Comparison of ENCODE assay signal across 1 cellular context in the genomic region with DNA sequence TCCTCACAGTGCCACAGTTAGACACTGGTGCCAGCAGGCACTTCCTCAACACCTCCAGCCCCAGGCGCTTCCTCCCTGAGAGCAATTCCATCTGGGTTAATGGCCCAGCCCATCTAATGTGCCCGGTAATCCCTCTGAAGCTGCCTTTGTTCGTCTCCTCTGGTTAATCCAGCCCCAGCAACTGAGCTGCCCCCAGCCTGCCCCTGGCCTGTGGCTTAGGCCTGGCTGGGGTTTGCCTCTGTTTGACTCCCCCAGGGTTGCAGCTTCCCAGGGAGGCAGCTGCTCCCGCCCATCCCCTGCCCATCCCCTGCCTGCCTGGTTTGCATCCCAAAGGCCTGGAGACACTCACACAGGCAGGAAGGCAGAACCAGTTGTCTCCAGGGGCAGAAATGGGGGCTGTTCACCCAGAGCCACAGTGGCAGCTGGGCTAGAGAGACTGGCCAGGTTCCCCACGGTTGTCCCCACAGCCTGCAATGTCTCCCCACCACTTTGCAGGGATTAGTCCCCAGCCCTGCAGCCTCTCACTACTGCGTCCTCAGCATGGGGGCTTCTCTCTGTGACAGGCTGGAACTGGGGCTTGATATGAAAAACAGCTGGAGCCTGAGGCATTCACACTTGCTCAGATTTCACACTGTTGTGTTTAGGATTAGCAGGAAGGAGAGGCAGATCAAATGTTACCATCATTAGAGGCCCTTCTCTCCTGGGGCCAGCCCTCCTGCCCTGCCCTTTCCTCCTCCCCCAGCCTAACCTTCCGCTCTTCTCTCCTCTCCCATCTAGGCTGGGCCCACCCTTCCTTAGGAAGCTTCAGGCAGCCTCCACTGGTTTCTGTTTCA.
TF ChIP-seq lines count a peak whose summit lies in the region.

No MANE protein-coding gene starts in this region.

TF ChIP-seq in WTC11, 78 proteins besides CTCF, POLR2A, EP300 and RAD21 (continued from another document and continues in another):
- TF ChIP-seq, protein P1, sequence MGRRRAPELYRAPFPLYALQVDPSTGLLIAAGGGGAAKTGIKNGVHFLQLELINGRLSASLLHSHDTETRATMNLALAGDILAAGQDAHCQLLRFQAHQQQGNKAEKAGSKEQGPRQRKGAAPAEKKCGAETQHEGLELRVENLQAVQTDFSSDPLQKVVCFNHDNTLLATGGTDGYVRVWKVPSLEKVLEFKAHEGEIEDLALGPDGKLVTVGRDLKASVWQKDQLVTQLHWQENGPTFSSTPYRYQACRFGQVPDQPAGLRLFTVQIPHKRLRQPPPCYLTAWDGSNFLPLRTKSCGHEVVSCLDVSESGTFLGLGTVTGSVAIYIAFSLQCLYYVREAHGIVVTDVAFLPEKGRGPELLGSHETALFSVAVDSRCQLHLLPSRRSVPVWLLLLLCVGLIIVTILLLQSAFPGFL (CRISPR knock-in tag; IDR thresholded peaks at IDR 0.05; ENCODE audit: borderline replicate concordance) = no peak
- TF ChIP-seq ELF4 (CRISPR knock-in tag; IDR thresholded peaks at IDR 0.05; ENCODE audit: low read depth) = no peak
- no peak; the same call in 1 of the 2 replicates for TF ChIP-seq SP1 (CRISPR knock-in tag; conservative IDR thresholded peaks at IDR 0.05)
- TF ChIP-seq, protein P2, sequence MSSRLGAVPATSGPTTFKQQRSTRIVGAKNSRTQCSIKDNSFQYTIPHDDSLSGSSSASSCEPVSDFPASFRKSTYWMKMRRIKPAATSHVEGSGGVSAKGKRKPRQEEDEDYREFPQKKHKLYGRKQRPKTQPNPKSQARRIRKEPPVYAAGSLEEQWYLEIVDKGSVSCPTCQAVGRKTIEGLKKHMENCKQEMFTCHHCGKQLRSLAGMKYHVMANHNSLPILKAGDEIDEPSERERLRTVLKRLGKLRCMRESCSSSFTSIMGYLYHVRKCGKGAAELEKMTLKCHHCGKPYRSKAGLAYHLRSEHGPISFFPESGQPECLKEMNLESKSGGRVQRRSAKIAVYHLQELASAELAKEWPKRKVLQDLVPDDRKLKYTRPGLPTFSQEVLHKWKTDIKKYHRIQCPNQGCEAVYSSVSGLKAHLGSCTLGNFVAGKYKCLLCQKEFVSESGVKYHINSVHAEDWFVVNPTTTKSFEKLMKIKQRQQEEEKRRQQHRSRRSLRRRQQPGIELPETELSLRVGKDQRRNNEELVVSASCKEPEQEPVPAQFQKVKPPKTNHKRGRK (CRISPR knock-in tag; IDR thresholded peaks at IDR 0.05; ENCODE audit: borderline replicate concordance) = no peak
- TF ChIP-seq ZNF263 (CRISPR knock-in tag; IDR thresholded peaks at IDR 0.05; ENCODE audit: low read depth) = no peak
- TF ChIP-seq JUN (CRISPR knock-in tag; IDR thresholded peaks at IDR 0.05) = no peak
- TF ChIP-seq, protein P3, sequence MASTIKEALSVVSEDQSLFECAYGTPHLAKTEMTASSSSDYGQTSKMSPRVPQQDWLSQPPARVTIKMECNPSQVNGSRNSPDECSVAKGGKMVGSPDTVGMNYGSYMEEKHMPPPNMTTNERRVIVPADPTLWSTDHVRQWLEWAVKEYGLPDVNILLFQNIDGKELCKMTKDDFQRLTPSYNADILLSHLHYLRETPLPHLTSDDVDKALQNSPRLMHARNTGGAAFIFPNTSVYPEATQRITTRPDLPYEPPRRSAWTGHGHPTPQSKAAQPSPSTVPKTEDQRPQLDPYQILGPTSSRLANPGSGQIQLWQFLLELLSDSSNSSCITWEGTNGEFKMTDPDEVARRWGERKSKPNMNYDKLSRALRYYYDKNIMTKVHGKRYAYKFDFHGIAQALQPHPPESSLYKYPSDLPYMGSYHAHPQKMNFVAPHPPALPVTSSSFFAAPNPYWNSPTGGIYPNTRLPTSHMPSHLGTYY (CRISPR knock-in tag; IDR thresholded peaks at IDR 0.05) = no peak
- TF ChIP-seq ZBTB21 (CRISPR knock-in tag; IDR thresholded peaks at IDR 0.05; ENCODE audit: borderline replicate concordance) = peak; percentile 65; the same call in 1 of the 2 replicates
- TF ChIP-seq NR2C2 (CRISPR knock-in tag; IDR thresholded peaks at IDR 0.05) = no peak
- TF ChIP-seq ZNF416 (CRISPR knock-in tag; IDR thresholded peaks at IDR 0.05) = no peak
- no peak for TF ChIP-seq RELA (CRISPR knock-in tag; IDR thresholded peaks at IDR 0.05; ENCODE audit: borderline replicate concordance)
- TF ChIP-seq, protein P4, sequence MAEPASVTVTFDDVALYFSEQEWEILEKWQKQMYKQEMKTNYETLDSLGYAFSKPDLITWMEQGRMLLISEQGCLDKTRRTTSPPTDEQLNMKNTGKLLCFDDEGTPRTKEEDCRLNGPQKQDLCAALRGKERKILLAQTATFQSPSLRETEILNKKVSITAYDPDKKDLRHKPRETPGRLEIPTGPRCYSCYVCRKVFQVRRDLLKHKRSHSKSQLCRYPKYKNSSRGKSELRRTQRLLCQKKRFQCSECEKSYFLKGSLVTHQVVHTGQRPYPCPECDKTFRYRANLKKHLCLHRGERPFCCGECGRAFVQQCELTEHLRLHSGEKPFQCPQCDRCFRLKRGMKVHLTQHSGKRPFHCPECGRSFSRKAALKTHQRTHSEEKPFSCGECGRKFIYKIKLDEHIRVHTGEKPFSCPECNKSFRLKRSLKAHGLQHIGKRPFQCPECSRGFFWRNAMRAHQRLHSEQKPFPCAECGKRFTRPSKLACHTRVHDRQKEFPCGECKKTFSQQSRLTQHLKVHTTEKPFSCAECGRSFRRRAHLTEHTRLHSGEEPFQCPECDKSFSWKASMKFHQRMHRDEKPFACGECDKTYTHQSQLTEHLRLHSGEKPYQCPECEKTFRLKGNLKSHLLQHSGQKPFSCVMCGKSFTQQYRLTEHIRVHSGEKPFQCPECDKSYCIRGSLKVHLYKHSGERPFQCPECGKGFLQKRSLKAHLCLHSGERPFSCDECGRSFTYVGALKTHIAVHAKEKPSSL (CRISPR knock-in tag; conservative IDR thresholded peaks at IDR 0.05) = 0 out of 2 replicates have a peak, but pooled peaks have one; percentile 14
- TF ChIP-seq NR3C1 (CRISPR knock-in tag; conservative IDR thresholded peaks at IDR 0.05; ENCODE audit: low read depth) = no peak; the same call in 1 of the 2 replicates
- peak; percentile 26; the same call in 1 of the 2 replicates for TF ChIP-seq CBFB (CRISPR knock-in tag; IDR thresholded peaks at IDR 0.05; ENCODE audit: low read depth)
- TF ChIP-seq, protein P5, sequence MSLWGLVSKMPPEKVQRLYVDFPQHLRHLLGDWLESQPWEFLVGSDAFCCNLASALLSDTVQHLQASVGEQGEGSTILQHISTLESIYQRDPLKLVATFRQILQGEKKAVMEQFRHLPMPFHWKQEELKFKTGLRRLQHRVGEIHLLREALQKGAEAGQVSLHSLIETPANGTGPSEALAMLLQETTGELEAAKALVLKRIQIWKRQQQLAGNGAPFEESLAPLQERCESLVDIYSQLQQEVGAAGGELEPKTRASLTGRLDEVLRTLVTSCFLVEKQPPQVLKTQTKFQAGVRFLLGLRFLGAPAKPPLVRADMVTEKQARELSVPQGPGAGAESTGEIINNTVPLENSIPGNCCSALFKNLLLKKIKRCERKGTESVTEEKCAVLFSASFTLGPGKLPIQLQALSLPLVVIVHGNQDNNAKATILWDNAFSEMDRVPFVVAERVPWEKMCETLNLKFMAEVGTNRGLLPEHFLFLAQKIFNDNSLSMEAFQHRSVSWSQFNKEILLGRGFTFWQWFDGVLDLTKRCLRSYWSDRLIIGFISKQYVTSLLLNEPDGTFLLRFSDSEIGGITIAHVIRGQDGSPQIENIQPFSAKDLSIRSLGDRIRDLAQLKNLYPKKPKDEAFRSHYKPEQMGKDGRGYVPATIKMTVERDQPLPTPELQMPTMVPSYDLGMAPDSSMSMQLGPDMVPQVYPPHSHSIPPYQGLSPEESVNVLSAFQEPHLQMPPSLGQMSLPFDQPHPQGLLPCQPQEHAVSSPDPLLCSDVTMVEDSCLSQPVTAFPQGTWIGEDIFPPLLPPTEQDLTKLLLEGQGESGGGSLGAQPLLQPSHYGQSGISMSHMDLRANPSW (CRISPR knock-in tag; conservative IDR thresholded peaks at IDR 0.05; ENCODE audit: low read depth) = no peak
- TF ChIP-seq ZNF138 (CRISPR knock-in tag; conservative IDR thresholded peaks at IDR 0.05) = no peak
- TF ChIP-seq NFATC4 (CRISPR knock-in tag; IDR thresholded peaks at IDR 0.05) = peak; percentile 43; the same call in 1 of the 2 replicates
- TF ChIP-seq ZBTB43 (CRISPR knock-in tag; IDR thresholded peaks at IDR 0.05) = no peak
- no peak for TF ChIP-seq NFYB (CRISPR knock-in tag; conservative IDR thresholded peaks at IDR 0.05; ENCODE audit: low read depth)
- TF ChIP-seq ZNF396 (CRISPR knock-in tag; IDR thresholded peaks at IDR 0.05; ENCODE audit: borderline replicate concordance) = peak; percentile 70; the same call in 1 of the 2 replicates
- TF ChIP-seq ATF3 (CRISPR knock-in tag; conservative IDR thresholded peaks at IDR 0.05) = no peak
- TF ChIP-seq, protein P6, sequence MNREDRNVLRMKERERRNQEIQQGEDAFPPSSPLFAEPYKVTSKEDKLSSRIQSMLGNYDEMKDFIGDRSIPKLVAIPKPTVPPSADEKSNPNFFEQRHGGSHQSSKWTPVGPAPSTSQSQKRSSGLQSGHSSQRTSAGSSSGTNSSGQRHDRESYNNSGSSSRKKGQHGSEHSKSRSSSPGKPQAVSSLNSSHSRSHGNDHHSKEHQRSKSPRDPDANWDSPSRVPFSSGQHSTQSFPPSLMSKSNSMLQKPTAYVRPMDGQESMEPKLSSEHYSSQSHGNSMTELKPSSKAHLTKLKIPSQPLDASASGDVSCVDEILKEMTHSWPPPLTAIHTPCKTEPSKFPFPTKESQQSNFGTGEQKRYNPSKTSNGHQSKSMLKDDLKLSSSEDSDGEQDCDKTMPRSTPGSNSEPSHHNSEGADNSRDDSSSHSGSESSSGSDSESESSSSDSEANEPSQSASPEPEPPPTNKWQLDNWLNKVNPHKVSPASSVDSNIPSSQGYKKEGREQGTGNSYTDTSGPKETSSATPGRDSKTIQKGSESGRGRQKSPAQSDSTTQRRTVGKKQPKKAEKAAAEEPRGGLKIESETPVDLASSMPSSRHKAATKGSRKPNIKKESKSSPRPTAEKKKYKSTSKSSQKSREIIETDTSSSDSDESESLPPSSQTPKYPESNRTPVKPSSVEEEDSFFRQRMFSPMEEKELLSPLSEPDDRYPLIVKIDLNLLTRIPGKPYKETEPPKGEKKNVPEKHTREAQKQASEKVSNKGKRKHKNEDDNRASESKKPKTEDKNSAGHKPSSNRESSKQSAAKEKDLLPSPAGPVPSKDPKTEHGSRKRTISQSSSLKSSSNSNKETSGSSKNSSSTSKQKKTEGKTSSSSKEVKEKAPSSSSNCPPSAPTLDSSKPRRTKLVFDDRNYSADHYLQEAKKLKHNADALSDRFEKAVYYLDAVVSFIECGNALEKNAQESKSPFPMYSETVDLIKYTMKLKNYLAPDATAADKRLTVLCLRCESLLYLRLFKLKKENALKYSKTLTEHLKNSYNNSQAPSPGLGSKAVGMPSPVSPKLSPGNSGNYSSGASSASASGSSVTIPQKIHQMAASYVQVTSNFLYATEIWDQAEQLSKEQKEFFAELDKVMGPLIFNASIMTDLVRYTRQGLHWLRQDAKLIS (CRISPR knock-in tag; IDR thresholded peaks at IDR 0.05; ENCODE audit: borderline replicate concordance) = no peak
- no peak for TF ChIP-seq FOXJ3 (CRISPR knock-in tag; IDR thresholded peaks at IDR 0.05; ENCODE audit: borderline replicate concordance)
- TF ChIP-seq TP53 (CRISPR knock-in tag; IDR thresholded peaks at IDR 0.05) = no peak
- TF ChIP-seq ATF6 (CRISPR knock-in tag; IDR thresholded peaks at IDR 0.05) = no peak
- TF ChIP-seq NFE2L1 (CRISPR knock-in tag; IDR thresholded peaks at IDR 0.05) = no peak
- no peak for TF ChIP-seq MXD4 (CRISPR knock-in tag; IDR thresholded peaks at IDR 0.05; ENCODE audit: borderline replicate concordance)
- TF ChIP-seq, protein P7, sequence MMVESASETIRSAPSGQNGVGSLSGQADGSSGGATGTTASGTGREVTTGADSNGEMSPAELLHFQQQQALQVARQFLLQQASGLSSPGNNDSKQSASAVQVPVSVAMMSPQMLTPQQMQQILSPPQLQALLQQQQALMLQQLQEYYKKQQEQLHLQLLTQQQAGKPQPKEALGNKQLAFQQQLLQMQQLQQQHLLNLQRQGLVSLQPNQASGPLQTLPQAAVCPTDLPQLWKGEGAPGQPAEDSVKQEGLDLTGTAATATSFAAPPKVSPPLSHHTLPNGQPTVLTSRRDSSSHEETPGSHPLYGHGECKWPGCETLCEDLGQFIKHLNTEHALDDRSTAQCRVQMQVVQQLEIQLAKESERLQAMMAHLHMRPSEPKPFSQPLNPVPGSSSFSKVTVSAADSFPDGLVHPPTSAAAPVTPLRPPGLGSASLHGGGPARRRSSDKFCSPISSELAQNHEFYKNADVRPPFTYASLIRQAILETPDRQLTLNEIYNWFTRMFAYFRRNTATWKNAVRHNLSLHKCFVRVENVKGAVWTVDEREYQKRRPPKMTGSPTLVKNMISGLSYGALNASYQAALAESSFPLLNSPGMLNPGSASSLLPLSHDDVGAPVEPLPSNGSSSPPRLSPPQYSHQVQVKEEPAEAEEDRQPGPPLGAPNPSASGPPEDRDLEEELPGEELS (CRISPR knock-in tag; IDR thresholded peaks at IDR 0.05) = no peak; the same call in 1 of the 2 replicates
- no peak for TF ChIP-seq HMGA2 (CRISPR knock-in tag; IDR thresholded peaks at IDR 0.05)
- no peak for TF ChIP-seq IRF2 (CRISPR knock-in tag; IDR thresholded peaks at IDR 0.05; ENCODE audit: borderline replicate concordance, low read depth)
- no peak for TF ChIP-seq JAZF1 (CRISPR knock-in tag; IDR thresholded peaks at IDR 0.05)
- no peak for TF ChIP-seq ATF1 (CRISPR knock-in tag; IDR thresholded peaks at IDR 0.05)
- TF ChIP-seq TCF7 (CRISPR knock-in tag; IDR thresholded peaks at IDR 0.05; ENCODE audit: low read depth) = no peak
- TF ChIP-seq, protein P8, sequence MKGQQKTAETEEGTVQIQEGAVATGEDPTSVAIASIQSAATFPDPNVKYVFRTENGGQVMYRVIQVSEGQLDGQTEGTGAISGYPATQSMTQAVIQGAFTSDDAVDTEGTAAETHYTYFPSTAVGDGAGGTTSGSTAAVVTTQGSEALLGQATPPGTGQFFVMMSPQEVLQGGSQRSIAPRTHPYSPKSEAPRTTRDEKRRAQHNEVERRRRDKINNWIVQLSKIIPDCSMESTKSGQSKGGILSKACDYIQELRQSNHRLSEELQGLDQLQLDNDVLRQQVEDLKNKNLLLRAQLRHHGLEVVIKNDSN (CRISPR knock-in tag; IDR thresholded peaks at IDR 0.05) = no peak
